Comparison of ENCODE assay signal across 15 cellular contexts in the genomic region with DNA sequence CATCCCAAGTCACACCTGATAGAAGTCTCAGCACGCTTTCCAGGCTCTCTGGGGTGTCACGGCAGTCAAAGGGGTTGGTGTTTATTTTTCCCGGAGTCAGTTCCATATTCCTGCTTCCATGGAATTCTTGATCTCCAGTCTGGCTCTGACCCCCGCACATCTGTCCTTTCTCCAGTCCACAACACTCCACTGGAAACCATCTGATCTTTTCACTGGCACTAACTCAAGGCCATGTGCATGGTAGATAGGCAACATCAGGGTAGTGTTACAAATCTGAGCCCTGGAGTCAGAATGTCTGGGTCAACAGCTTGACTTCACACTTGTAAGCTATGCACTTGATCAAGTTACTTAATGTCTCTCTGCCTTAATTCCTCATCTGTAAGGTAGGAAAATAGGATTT.
"Had no signal": no experiment of that assay in that cellular context is flagged by ENCODE, and none has a peak within 500 bp of the region (broad histone marks: within the 10 kb centered on the region; RNA-seq: fewer than 3 reads in every experiment).

No MANE protein-coding gene starts in this region.

- H3K27me3 Mint-ChIP-seq: activated CD4-positive, alpha-beta T cell treated with anti-CD3 and anti-CD28 coated beads, Interleukin-2, amount 10 ng/mL, durations not matched to agents 24 days and 14 days had no signal

- H3K27ac ChIP-seq: brain microvascular endothelial cell, foreskin keratinocyte, uterus had no signal

- H3K4me1 ChIP-seq: foreskin keratinocyte, uterus had no signal

- ATAC-seq: activated CD8-positive, alpha-beta T cell treated with anti-CD3 and anti-CD28 coated beads, Interleukin-2, amount 10 ng/mL, durations not matched to agents 7 days and 5 days; foreskin keratinocyte; stimulated activated effector memory CD8-positive, alpha-beta T cell treated with anti-CD3 and anti-CD28 coated beads, Interleukin-12 subunit alpha, Interleukin-12 subunit beta, amount 100 ng/mL, for 72 hours had no signal

- H3K36me3 Mint-ChIP-seq: activated naive CD8-positive, alpha-beta T cell treated with anti-CD3 and anti-CD28 coated beads for 36 hours had no signal

- DNase-seq: activated CD4-positive, alpha-beta T cell treated with anti-CD3 and anti-CD28 coated beads, Interleukin-2, amount 10 ng/mL, durations not matched to agents 24 days and 14 days; activated CD4-positive, CD25-positive, alpha-beta regulatory T cell; activated CD8-positive, alpha-beta memory T cell treated with anti-CD3 and anti-CD28 coated beads, Interleukin-2, amount 50 U/mL, for 4 hours; activated CD8-positive, alpha-beta T cell treated with anti-CD3 and anti-CD28 coated beads, Interleukin-2, amount 10 ng/mL, durations not matched to agents 7 days and 5 days; activated gamma-delta T cell treated with Interleukin-2 at 50 U/mL for 16 hours; activated naive CD8-positive, alpha-beta T cell treated with anti-CD3 and anti-CD28 coated beads for 36 hours; activated T-cell treated with anti-CD3 and anti-CD28 coated beads, Interleukin-2, amount 50 U/mL, for 48 hours; brain microvascular endothelial cell; cortex of kidney; effector CD8-positive, alpha-beta T cell; foreskin keratinocyte; glutamatergic neuron; uterus had no signal

- H3K9me3 ChIP-seq: uterus had no signal

- H3K4me3 Mint-ChIP-seq: activated CD4-positive, alpha-beta T cell treated with anti-CD3 and anti-CD28 coated beads, Interleukin-2, amount 10 ng/mL, durations not matched to agents 24 days and 14 days; activated CD8-positive, alpha-beta T cell treated with anti-CD3 and anti-CD28 coated beads, Interleukin-2, amount 10 ng/mL, durations not matched to agents 7 days and 5 days; activated naive CD8-positive, alpha-beta T cell treated with anti-CD3 and anti-CD28 coated beads for 36 hours; stimulated activated effector memory CD8-positive, alpha-beta T cell treated with anti-CD3 and anti-CD28 coated beads, Interleukin-12 subunit alpha, Interleukin-12 subunit beta, amount 100 ng/mL, for 72 hours; T-helper 2 cell treated with Interferon-gamma antibody and Interleukin-4, amounts not matched to agents 5 μg/mL and 100 μg/mL, for 36 hours had no signal

- H3K9me3 Mint-ChIP-seq: activated CD4-positive, alpha-beta T cell treated with anti-CD3 and anti-CD28 coated beads, Interleukin-2, amount 10 ng/mL, durations not matched to agents 24 days and 14 days; activated naive CD8-positive, alpha-beta T cell treated with anti-CD3 and anti-CD28 coated beads for 36 hours; stimulated activated effector memory CD8-positive, alpha-beta T cell treated with anti-CD3 and anti-CD28 coated beads, Interleukin-12 subunit alpha, Interleukin-12 subunit beta, amount 100 ng/mL, for 72 hours; T-helper 2 cell treated with Interferon-gamma antibody and Interleukin-4, amounts not matched to agents 5 μg/mL and 100 μg/mL, for 36 hours had no signal

- H3K4me1 Mint-ChIP-seq: activated CD4-positive, alpha-beta T cell treated with anti-CD3 and anti-CD28 coated beads, Interleukin-2, amount 10 ng/mL, durations not matched to agents 24 days and 14 days; activated naive CD8-positive, alpha-beta T cell treated with anti-CD3 and anti-CD28 coated beads for 36 hours; stimulated activated effector memory CD8-positive, alpha-beta T cell treated with anti-CD3 and anti-CD28 coated beads, Interleukin-12 subunit alpha, Interleukin-12 subunit beta, amount 100 ng/mL, for 72 hours had no signal

- H3K4me3 ChIP-seq: uterus had no signal

- H3K27ac Mint-ChIP-seq: activated CD4-positive, alpha-beta T cell treated with anti-CD3 and anti-CD28 coated beads, Interleukin-2, amount 10 ng/mL, durations not matched to agents 24 days and 14 days; activated CD8-positive, alpha-beta T cell treated with anti-CD3 and anti-CD28 coated beads, Interleukin-2, amount 10 ng/mL, durations not matched to agents 7 days and 5 days; activated naive CD8-positive, alpha-beta T cell treated with anti-CD3 and anti-CD28 coated beads for 36 hours; stimulated activated effector memory CD8-positive, alpha-beta T cell treated with anti-CD3 and anti-CD28 coated beads, Interleukin-12 subunit alpha, Interleukin-12 subunit beta, amount 100 ng/mL, for 72 hours; T-helper 2 cell treated with Interferon-gamma antibody and Interleukin-4, amounts not matched to agents 5 μg/mL and 100 μg/mL, for 36 hours had no signal

- H3K36me3 ChIP-seq: brain microvascular endothelial cell, uterus had no signal

- H3K27me3 ChIP-seq: brain microvascular endothelial cell, foreskin keratinocyte, uterus had no signal
